In genomic region chr5:40895440-40896425, GRCh38 we compare ENCODE assay signal across 10 cellular contexts. TPM values are rescaled to one million over a fixed set of nuclear protein-coding genes. Genes with fewer than 3 reads are reported as not detected.
DNase-seq lines count a peak whose midpoint lies in the region; ATAC-seq and TF ChIP-seq lines count a peak whose summit lies in the region.
"Not testable (repeated sequence)": the region's sequence is repeated elsewhere in the genome, so short reads cannot be mapped to it uniquely, and the experiment has no call there.
"Had no signal": no experiment of that assay in that cellular context is flagged by ENCODE, and none has a peak within 500 bp of the region (broad histone marks: within the 10 kb centered on the region; RNA-seq: fewer than 3 reads in every experiment).

No MANE protein-coding gene starts in this region.

- peak overlapping the region; percentile 87 for H2AFZ ChIP-seq in GM23338
- H2AFZ ChIP-seq in PC-3 (ENCODE audit: low read length): 0 out of 2 replicates have a peak overlapping the region, but pooled peaks have one; percentile 38

- DNase-seq in GM23338 (ENCODE audit: low spot score); PC-3; mesothelial cell of epicardium (ENCODE audit: low spot score in 2 of 2, unreplicated experiment in 2 of 2): not testable (repeated sequence)
- DNase-seq in colonic mucosa: peak; percentile 41
- DNase-seq in progenitor cell of endocrine pancreas (ENCODE audit: low spot score, unreplicated experiment): peak; percentile 19

- intact Hi-C loops in PC-3 (cut with micrococcal nuclease); colonic mucosa (cut with DNase I): not testable (repeated sequence)

- not testable (repeated sequence) for H3K9me2 ChIP-seq in GM23338 (ENCODE audit: insufficient read depth); PC-3 (replicated peaks; ENCODE audit: low read length)

- not testable (repeated sequence) for H3K4me3 Mint-ChIP-seq in GM23338
- H3K4me3 Mint-ChIP-seq in mesothelial cell of epicardium: peak overlapping the region; percentile 5
- peak overlapping the region; percentile 47 for H3K4me3 Mint-ChIP-seq in progenitor cell of endocrine pancreas (ENCODE audit: low read depth)

- H3K9ac ChIP-seq in HUES64 (ENCODE audit: low read depth, low read length): peak overlapping the region; percentile 41
- not testable (repeated sequence) for H3K9ac ChIP-seq in PC-3 (ENCODE audit: low read length); colonic mucosa (ENCODE audit: low read depth in 2 of 2, low read length in 2 of 2); iPS-18a (ENCODE audit: low read length)

- TF ChIP-seq CTCF in 22Rv1 (IDR thresholded peaks at IDR 0.05); GM23338 (conservative IDR thresholded peaks at IDR 0.05; ENCODE audit: low read depth in 2 of 2); PC-3 (conservative IDR thresholded peaks at IDR 0.05; ENCODE audit: low read depth, low read length); colonic mucosa (IDR thresholded peaks at IDR 0.05); mesothelial cell of epicardium (IDR thresholded peaks at IDR 0.05; ENCODE audit: unreplicated experiment); progenitor cell of endocrine pancreas (IDR thresholded peaks at IDR 0.05; ENCODE audit: unreplicated experiment): not testable (repeated sequence)

- peak overlapping the region; percentile 42; the same call in 1 of the 2 replicates for H3K4me2 ChIP-seq in GM23338
- not testable (repeated sequence) for H3K4me2 ChIP-seq in PC-3 (ENCODE audit: low read length)

- not testable (repeated sequence) for H3F3A ChIP-seq in GM23338 (replicated peaks; ENCODE audit: low read depth); PC-3 (ENCODE audit: low read length, unreplicated experiment)

- H3K4me1 ChIP-seq in GM23338 (ENCODE audit: insufficient read depth) (peaks cover 11% of the 10 kb centered on the region; the same call in 1 of the 2 replicates), iPS-18a (ENCODE audit: control insufficient read depth, low read depth, low read length) (peaks cover 12% of the 10 kb centered on the region)
- H3K4me1 ChIP-seq in HUES64 (ENCODE audit: insufficient read depth, low read length); PC-3 (ENCODE audit: insufficient read depth, low read length); colonic mucosa: not testable (repeated sequence)

- H3K9me3 ChIP-seq in HUES64 (ENCODE audit: insufficient read depth, low read depth, low read length); PC-3 (ENCODE audit: low read length); colonic mucosa; iPS-18a (ENCODE audit: control insufficient read depth, low read depth, low read length): not testable (repeated sequence)

- peak overlapping the region; percentile 85 for H3K27ac ChIP-seq in 22Rv1
- H3K27ac ChIP-seq in GM23338 (ENCODE audit: low read depth); HUES64 (ENCODE audit: low read depth, low read length); PC-3 (ENCODE audit: low read length); colonic mucosa; iPS-18a (ENCODE audit: low read length): not testable (repeated sequence)

- WGBS in HUES64: 53% methylated on average over 10 of the region's 10 CpGs

- POLR2A ChIA-PET in PC-3 (lab: Charles Lee; ENCODE audit: unreplicated experiment): not testable (repeated sequence)

- ATAC-seq in GM23338, PC-3: not testable (repeated sequence)

- 0 out of 2 replicates have a peak overlapping the region, but pooled peaks have one; percentile 21 for H3K4me3 ChIP-seq in GM23338
- H3K4me3 ChIP-seq in HUES64 (ENCODE audit: low read length): peak overlapping the region; percentile 32
- H3K4me3 ChIP-seq in PC-3 (ENCODE audit: low read length); colonic mucosa: not testable (repeated sequence)
- H3K4me3 ChIP-seq in iPS-18a (ENCODE audit: low read length): peak overlapping the region; percentile 45

- H3K27me3 Mint-ChIP-seq in GM23338 (ENCODE audit: insufficient read depth, low read depth, poor library complexity); mesothelial cell of epicardium (ENCODE audit: low read depth); progenitor cell of endocrine pancreas: not testable (repeated sequence)

- H4K20me1 ChIP-seq in GM23338 (replicated peaks; ENCODE audit: insufficient read depth); PC-3 (ENCODE audit: low read length): not testable (repeated sequence)

- not testable (repeated sequence) for BruUV-seq in PC-3 (replicated peaks; lab: Mats Ljungman, UMichigan)

- not testable (repeated sequence) for H3K36me3 ChIP-seq in GM23338 (ENCODE audit: insufficient read depth); HUES64 (ENCODE audit: insufficient read depth, low read length); PC-3 (ENCODE audit: low read depth, low read length); colonic mucosa; iPS-18a (ENCODE audit: control insufficient read depth, low read depth, low read length)

- peaks cover 17% of the 10 kb centered on the region for H3K4me1 Mint-ChIP-seq in GM23338
- not testable (repeated sequence) for H3K4me1 Mint-ChIP-seq in mesothelial cell of epicardium; progenitor cell of endocrine pancreas (ENCODE audit: low read depth)

- CTCF ChIA-PET in PC-3 (lab: Charles Lee): not testable (repeated sequence)

- H3K79me2 ChIP-seq in GM23338 (replicated peaks; ENCODE audit: insufficient read depth); PC-3 (ENCODE audit: low read length): not testable (repeated sequence)

- H3K9me3 Mint-ChIP-seq in GM23338: peaks cover 12% of the 10 kb centered on the region
- peaks cover 18% of the 10 kb centered on the region for H3K9me3 Mint-ChIP-seq in mesothelial cell of epicardium
- peaks cover 22% of the 10 kb centered on the region for H3K9me3 Mint-ChIP-seq in progenitor cell of endocrine pancreas (ENCODE audit: low read depth)

- not testable (repeated sequence) for H3K27ac Mint-ChIP-seq in GM23338, mesothelial cell of epicardium
- peak overlapping the region; percentile 81 for H3K27ac Mint-ChIP-seq in progenitor cell of endocrine pancreas

- H3K27me3 ChIP-seq in GM23338 (ENCODE audit: insufficient read depth); HUES64 (ENCODE audit: insufficient read depth, low read length); PC-3 (ENCODE audit: low read length); colonic mucosa; iPS-18a (ENCODE audit: control insufficient read depth, insufficient read depth, low read length): not testable (repeated sequence)

- H3K36me3 Mint-ChIP-seq in GM23338 (ENCODE audit: low read depth); mesothelial cell of epicardium; progenitor cell of endocrine pancreas (ENCODE audit: insufficient read depth): not testable (repeated sequence)

RNA-seq across cellular contexts. Expression of gene C7, which starts 13.6 kb away (rescaled TPM):
- total RNA-seq in GM23338 (2014; rRNA removed; shearing (Covaris generic)): 0.07 TPM in 1 of 2 replicates, not detected in the other
- polyA plus RNA-seq in GM23338 (2016; fragmentation: Nextera tagmentation; extraction: Ambion mirVana): 0.05 TPM in 1 of 2 replicates, not detected in the other
- polyA plus RNA-seq in HUES64 (2013, experiment 1 of 2): 0.15 TPM
- 0.51 TPM for polyA plus RNA-seq in HUES64 (2013, experiment 2 of 2)
- total RNA-seq in PC-3 (2014; rRNA removed) (not detected in 2 replicates), colonic mucosa (10 to 100 TPM; 14.7 to 23.3 TPM), mesothelial cell of epicardium (18.2 to 22.6 TPM (median 20.7 TPM) in 3 replicates), progenitor cell of endocrine pancreas (5.7 and 6.1 TPM in 2 replicates)
- total RNA-seq: Calu3; CD8-positive, alpha-beta T cell had no signal

RNA-seq across cellular contexts. Expression of gene CARD6, which starts 54.6 kb away (rescaled TPM):
- total RNA-seq in GM23338 (2014; rRNA removed; shearing (Covaris generic)): 0.23 and 0.45 TPM in 2 replicates
- polyA plus RNA-seq in GM23338 (2016; fragmentation: Nextera tagmentation; extraction: Ambion mirVana): 0.28 and 0.32 TPM in 2 replicates
- polyA plus RNA-seq in HUES64 (2013, experiment 1 of 2): 0.20 TPM
- polyA plus RNA-seq in HUES64 (2013, experiment 2 of 2): 0.25 TPM
- total RNA-seq in PC-3 (2014; rRNA removed) (1.3 and 2.4 TPM in 2 replicates), colonic mucosa (1 to 10 TPM; 1.3 to 2.5 TPM), mesothelial cell of epicardium (1.3 to 1.5 TPM (median 1.4 TPM) in 3 replicates), progenitor cell of endocrine pancreas (0.74 and 1.1 TPM in 2 replicates)
